1 cellular context compared by ENCODE assay signal in genomic region chr16:1494711-1495110, GRCh38.
TF ChIP-seq lines count a peak whose summit lies in the region.

No MANE protein-coding gene starts in this region.

TF ChIP-seq in endothelial cell of umbilical vein, 7 proteins besides CTCF, POLR2A, EP300 and RAD21:
- no peak for TF ChIP-seq FOS (IDR thresholded peaks at IDR 0.05; ENCODE audit: borderline replicate concordance, insufficient read depth, low read length)
- TF ChIP-seq JUN (IDR thresholded peaks at IDR 0.05; ENCODE audit: borderline replicate concordance, insufficient read depth, insufficient read length, low read depth) = no peak
- TF ChIP-seq POLR2AphosphoS5 (IDR thresholded peaks at IDR 0.05; ENCODE audit: insufficient read depth, low read depth, low read length) = no peak
- TF ChIP-seq MAX (IDR thresholded peaks at IDR 0.05; ENCODE audit: insufficient read depth, insufficient read length) = no peak
- TF ChIP-seq MYC (IDR thresholded peaks at IDR 0.05; ENCODE audit: low read depth, low read length) = no peak
- TF ChIP-seq EZH2 (IDR thresholded peaks at IDR 0.05; ENCODE audit: borderline replicate concordance, low read depth, low read length, severe bottlenecking) = no peak
- no peak for TF ChIP-seq GATA2 (IDR thresholded peaks at IDR 0.05; ENCODE audit: insufficient read depth, insufficient read length, low read depth, low read length)
